8 cellular contexts compared by ENCODE assay signal in genomic region chrX:150361070-150361776, GRCh38. TPM values are rescaled to one million over a fixed set of nuclear protein-coding genes. Genes with fewer than 3 reads are reported as not detected.
DNase-seq lines count a peak whose midpoint lies in the region; ATAC-seq, FAIRE-seq and TF ChIP-seq lines count a peak whose summit lies in the region.

No MANE protein-coding gene starts in this region.

- 9 to 29% methylated on average over 41 to 43 of the region's 43 CpGs for WGBS in esophagus, 2 donors

- DNase-seq in GM12891 (ENCODE audit: insufficient read length, low spot score), result no peak
- DNase-seq in activated CD4-positive, alpha-beta T cell treated with anti-CD3 and anti-CD28 coated beads for 48 hours, result peak; percentile 34
- peak; percentile 35 for DNase-seq in posterior vena cava (ENCODE audit: low spot score)
- DNase-seq in occipital lobe (lab: John Stamatoyannopoulos, UW), result no peak
- no peak for DNase-seq in cerebellum (ENCODE audit: low spot score)
- DNase-seq in effector CD8-positive, alpha-beta T cell (lab: John Stamatoyannopoulos, UW), result no peak

- H3K4me1 ChIP-seq in esophagus (ENCODE audit: control insufficient read depth in 2 of 2, insufficient read depth in 2 of 2, low read length in 1 of 2), result peaks cover 0 to 3% of the 10 kb centered on the region in 2 donors

- no peak for ATAC-seq in HG03095 (IDR thresholded peaks at IDR 0.05; ENCODE audit: unreplicated experiment)

- no peak for TF ChIP-seq POLR2A in GM12891 (IDR thresholded peaks at IDR 0.05; ENCODE audit: low read depth, low read length)

- H3K27me3 ChIP-seq in esophagus (ENCODE audit: control insufficient read depth in 1 of 2, insufficient read depth in 2 of 2, low read length in 2 of 2), result peaks cover 0 to 3% of the 10 kb centered on the region in 2 donors

- no peaks in the 10 kb centered on the region for H3K36me3 ChIP-seq in esophagus (ENCODE audit: control insufficient read depth in 2 of 2, insufficient read depth in 2 of 2, low read length in 1 of 2)

- intact Hi-C loops in posterior vena cava (cut with DNase I), result loop anchor here in 1 of 2 donors (10.0 kb wide), 1 partner anchor 406 kb away; no protein-coding TSS in a partner anchor

- FAIRE-seq in GM12891 (lab: Jason Lieb, UNC), result peak; percentile 77

- peak overlapping the region; percentile 18 to 51 for H3K4me3 ChIP-seq in esophagus (ENCODE audit: low read depth in 1 of 2, low read length in 2 of 2)

- H3K27ac ChIP-seq in esophagus (ENCODE audit: low read depth in 2 of 2, low read length in 1 of 2), result no peak overlapping the region

- peaks cover 0 to 8% of the 10 kb centered on the region in 2 donors for H3K9me3 ChIP-seq in esophagus (ENCODE audit: control insufficient read depth in 2 of 2, insufficient read depth in 1 of 2, low read depth in 1 of 2, low read length in 1 of 2)

TF ChIP-seq in GM12891, 5 proteins besides CTCF, POLR2A, EP300 and RAD21:
- TF ChIP-seq POLR2AphosphoS5 (IDR thresholded peaks at IDR 0.05; ENCODE audit: low read depth, low read length) (no peak), SPI1 (IDR thresholded peaks at IDR 0.05; ENCODE audit: low read depth, low read length) (no peak), TAF1 (IDR thresholded peaks at IDR 0.05; ENCODE audit: low read depth, low read length) (no peak), POU2F2 (IDR thresholded peaks at IDR 0.05; ENCODE audit: low read depth, low read length) (no peak), PAX5 (IDR thresholded peaks at IDR 0.05; ENCODE audit: insufficient read depth, low read length, severe bottlenecking) (no peak)

RNA-seq across cellular contexts. Expression of gene MAMLD1, which starts 1.9 kb away (rescaled TPM):
- polyA plus RNA-seq in GM12891 (2012; ENCODE audit: low read depth, missing spikeins), result not detected
- polyA plus RNA-seq in esophagus, result 1 to 10 TPM in 1 of 2 donors, under 1 TPM in 1; 0.59 to 1.1 TPM
- total RNA-seq in posterior vena cava, result 10 to 100 TPM; 10.9 to 12.8 TPM
- 0.94 TPM for total RNA-seq in occipital lobe
- total RNA-seq in cerebellum, result 5.3 TPM

Comparison
In these comparisons a context has a peak if more than half of its experiments do, and no peak if none do; other contexts are left out.
1. DNase-seq: peak in activated CD4-positive, alpha-beta T cell treated with anti-CD3 and anti-CD28 coated beads for 48 hours (single experiment) and posterior vena cava (single experiment); none in GM12891 (single experiment), occipital lobe (single experiment), cerebellum (single experiment) and effector CD8-positive, alpha-beta T cell (single experiment).